Comparison of ENCODE assay signal across 21 cellular contexts in the genomic region with DNA sequence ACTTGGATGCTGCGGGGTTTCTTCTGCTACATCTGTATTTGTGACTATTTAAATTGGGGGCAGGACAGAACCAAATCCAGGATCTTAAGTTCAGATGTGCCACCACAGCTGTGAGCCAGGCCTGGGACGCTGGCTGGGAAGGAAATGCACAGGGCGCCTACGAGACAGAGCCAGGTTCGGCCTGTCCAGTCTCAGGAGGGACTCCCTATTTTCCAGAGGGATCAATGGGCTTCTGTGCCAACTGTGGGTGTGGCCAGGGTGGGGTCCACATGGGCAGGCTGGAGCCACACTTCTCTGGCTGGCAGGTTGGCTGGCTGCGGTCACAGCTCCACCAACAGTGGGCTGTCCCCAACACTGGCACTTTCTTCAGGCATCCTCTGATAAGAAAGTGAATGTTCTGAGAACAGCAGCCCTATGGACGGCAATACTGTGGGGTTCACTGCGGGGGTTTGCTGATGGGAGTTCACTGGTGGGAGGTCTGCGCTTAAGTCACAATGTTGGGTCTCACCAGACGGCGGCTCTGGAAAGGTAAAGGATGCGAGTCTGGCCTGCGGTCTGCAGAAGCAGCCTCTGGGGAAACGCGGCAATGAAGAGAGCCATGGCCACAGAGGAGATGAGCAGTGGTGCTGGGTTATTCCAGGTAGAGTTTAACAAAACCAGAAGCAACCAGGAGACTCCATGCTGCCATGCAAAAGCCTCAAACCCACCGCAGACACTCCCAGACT.
"Had no signal": no experiment of that assay in that cellular context is flagged by ENCODE, and none has a peak within 500 bp of the region (broad histone marks: within the 10 kb centered on the region; RNA-seq: fewer than 3 reads in every experiment).

No MANE protein-coding gene starts in this region.

- H3K4me3 ChIP-seq: heart right ventricle, lower lobe of right lung, tibial nerve, uterus had no signal

- H3K9me3 Mint-ChIP-seq: activated naive CD8-positive, alpha-beta T cell treated with anti-CD3 and anti-CD28 coated beads, Interleukin-2, amount 50 U/mL, for 24 hours had no signal

- ATAC-seq: activated naive CD8-positive, alpha-beta T cell treated with anti-CD3 and anti-CD28 coated beads, Interleukin-2, amount 50 U/mL, for 24 hours; activated T-cell treated with anti-CD3 and anti-CD28 coated beads, Interleukin-2, amount 50 U/mL, for 4 hours; naive thymus-derived CD4-positive, alpha-beta T cell; stimulated activated naive CD8-positive, alpha-beta T cell treated with anti-CD3 and anti-CD28 coated beads, Interleukin-15, amount 100 ng/mL, for 72 hours had no signal

- H3K4me1 Mint-ChIP-seq: stimulated activated naive CD8-positive, alpha-beta T cell treated with anti-CD3 and anti-CD28 coated beads, Interleukin-15, amount 100 ng/mL, for 72 hours had no signal

- H3K27ac ChIP-seq: heart right ventricle, lower lobe of right lung, neutrophil, parathyroid adenoma, tibial nerve, uterus had no signal

- H3K4me3 Mint-ChIP-seq: activated naive CD4-positive, alpha-beta T cell treated with anti-CD3 and anti-CD28 coated beads for 36 hours; activated naive CD8-positive, alpha-beta T cell treated with anti-CD3 and anti-CD28 coated beads, Interleukin-2, amount 50 U/mL, for 24 hours; activated T-cell treated with anti-CD3 and anti-CD28 coated beads, Interleukin-2, amount 50 U/mL, for 4 hours; naive thymus-derived CD4-positive, alpha-beta T cell; stimulated activated naive CD8-positive, alpha-beta T cell treated with anti-CD3 and anti-CD28 coated beads, Interleukin-15, amount 100 ng/mL, for 72 hours had no signal

- H3K9me3 ChIP-seq: lower lobe of right lung, neutrophil, uterus had no signal

- H3K27me3 ChIP-seq: heart right ventricle, neutrophil, tibial nerve, uterus had no signal

- H3K9ac ChIP-seq: parathyroid adenoma had no signal

- DNase-seq: activated CD4-positive, CD25-positive, alpha-beta regulatory T cell treated with anti-CD3 and anti-CD28 coated beads, Interleukin-2, amount 50 U/mL, for 72 hours; activated CD8-positive, alpha-beta memory T cell treated with anti-CD3 and anti-CD28 coated beads for 24 hours; activated CD8-positive, alpha-beta memory T cell treated with anti-CD3 and anti-CD28 coated beads, Interleukin-2, amount 50 U/mL, for 4 hours; activated effector memory CD4-positive, alpha-beta T cell treated with Interleukin-2 at 50 U/mL for 16 hours; activated naive CD4-positive, alpha-beta T cell treated with anti-CD3 and anti-CD28 coated beads for 36 hours; activated naive CD8-positive, alpha-beta T cell treated with anti-CD3 and anti-CD28 coated beads, Interleukin-2, amount 50 U/mL, for 24 hours; activated T-cell treated with anti-CD3 and anti-CD28 coated beads, Interleukin-2, amount 50 U/mL, for 4 hours; erythroblast; foreskin fibroblast; heart right ventricle; lower lobe of right lung; naive thymus-derived CD4-positive, alpha-beta T cell; right cardiac atrium; stimulated activated CD4-positive, alpha-beta T cell treated with anti-CD3 and anti-CD28 coated beads, Interleukin-4, amount 100 ng/mL, for 24 hours; stimulated activated naive CD8-positive, alpha-beta T cell treated with anti-CD3 and anti-CD28 coated beads, Interleukin-15, amount 100 ng/mL, for 72 hours; SW 1271; T-helper 2 cell; uterus had no signal

- H3K27me3 Mint-ChIP-seq: activated naive CD8-positive, alpha-beta T cell treated with anti-CD3 and anti-CD28 coated beads, Interleukin-2, amount 50 U/mL, for 24 hours; naive thymus-derived CD4-positive, alpha-beta T cell; stimulated activated naive CD8-positive, alpha-beta T cell treated with anti-CD3 and anti-CD28 coated beads, Interleukin-15, amount 100 ng/mL, for 72 hours had no signal

- H3K4me1 ChIP-seq: lower lobe of right lung, parathyroid adenoma, tibial nerve, uterus had no signal

- H3K36me3 ChIP-seq: uterus had no signal

- H3K27ac Mint-ChIP-seq: activated naive CD4-positive, alpha-beta T cell treated with anti-CD3 and anti-CD28 coated beads for 36 hours; activated naive CD8-positive, alpha-beta T cell treated with anti-CD3 and anti-CD28 coated beads, Interleukin-2, amount 50 U/mL, for 24 hours had no signal
